Comparison of ENCODE assay signal across 19 cellular contexts in the genomic region with DNA sequence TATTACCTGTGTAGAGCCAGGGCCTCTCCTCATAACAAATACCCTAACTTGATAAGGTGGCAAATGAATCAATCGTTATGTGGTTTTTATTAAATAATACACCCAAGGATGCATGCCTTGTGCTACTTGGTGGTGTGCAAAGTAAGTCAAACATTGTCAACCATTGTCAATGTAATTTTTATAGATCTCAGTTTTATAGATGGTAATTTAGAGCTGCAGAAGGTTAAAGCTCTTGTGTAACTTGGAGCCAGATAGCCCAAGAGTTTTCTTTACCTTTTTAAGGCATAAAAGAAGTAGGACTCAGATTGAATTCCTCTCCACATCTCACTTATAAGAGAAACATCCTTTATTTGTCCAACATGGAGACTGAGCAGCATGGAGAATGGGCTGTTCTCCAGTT.
"Had no signal": no experiment of that assay in that cellular context is flagged by ENCODE, and none has a peak within 500 bp of the region (broad histone marks: within the 10 kb centered on the region; RNA-seq: fewer than 3 reads in every experiment).

No MANE protein-coding gene starts in this region.

- H3K27ac ChIP-seq: left ventricle myocardium inferior, ovary, right atrium auricular region, right lobe of liver, stomach, testis, thyroid gland, upper lobe of right lung had no signal

- H3K4me1 ChIP-seq: left ventricle myocardium inferior, right atrium auricular region, right lobe of liver, stomach, testis, thyroid gland, upper lobe of right lung had no signal

- ATAC-seq: natural killer cell; right lobe of liver; stimulated activated naive B cell treated with anti-CD40 and anti-IgM and Interleukin-4, amounts not matched to agents 10 μg/mL and 1 μg/mL and 100 μg/mL, for 72 hours; stimulated activated naive CD8-positive, alpha-beta T cell treated with anti-CD3 and anti-CD28 coated beads, Interleukin-15, Interleukin-2, amounts not matched to agents 100 U/mL and 50 U/mL, for 24 hours; upper lobe of right lung had no signal

- DNase-seq: kidney glomerular epithelial cell; left ventricle myocardium inferior; naive B cell; natural killer cell; nephron progenitor cell; ovary; right lobe of liver; stimulated activated CD4-positive, alpha-beta T cell treated with anti-CD3 and anti-CD28 coated beads, Interleukin-1b, Interleukin-23, amount 100 ng/mL, for 48 hours; stimulated activated CD4-positive, alpha-beta T cell treated with anti-CD3 and anti-CD28 coated beads, Interleukin-2, amount 100 ng/mL, for 48 hours; stimulated activated naive B cell treated with anti-CD40 and anti-IgM and Interleukin-4, amounts not matched to agents 10 μg/mL and 1 μg/mL and 100 μg/mL, for 72 hours; stimulated activated naive CD8-positive, alpha-beta T cell treated with anti-CD3 and anti-CD28 coated beads, Interleukin-15, Interleukin-2, amounts not matched to agents 100 U/mL and 50 U/mL, for 24 hours; stomach; testis; thyroid gland; trophoblast cell; upper lobe of right lung had no signal

- H3K27me3 ChIP-seq: ovary, right atrium auricular region, right lobe of liver, testis, thyroid gland, upper lobe of right lung had no signal

- H3K36me3 ChIP-seq: left ventricle myocardium inferior, ovary, right atrium auricular region, right lobe of liver, stomach, thyroid gland, upper lobe of right lung had no signal

- H3K4me3 ChIP-seq: left ventricle myocardium inferior, lung, ovary, right atrium auricular region, right lobe of liver, smooth muscle cell, stomach, testis, thyroid gland, upper lobe of right lung had no signal

- H3K9me3 ChIP-seq: left ventricle myocardium inferior, ovary, right atrium auricular region, right lobe of liver, stomach, testis, thyroid gland, upper lobe of right lung had no signal
